In the genomic region with DNA sequence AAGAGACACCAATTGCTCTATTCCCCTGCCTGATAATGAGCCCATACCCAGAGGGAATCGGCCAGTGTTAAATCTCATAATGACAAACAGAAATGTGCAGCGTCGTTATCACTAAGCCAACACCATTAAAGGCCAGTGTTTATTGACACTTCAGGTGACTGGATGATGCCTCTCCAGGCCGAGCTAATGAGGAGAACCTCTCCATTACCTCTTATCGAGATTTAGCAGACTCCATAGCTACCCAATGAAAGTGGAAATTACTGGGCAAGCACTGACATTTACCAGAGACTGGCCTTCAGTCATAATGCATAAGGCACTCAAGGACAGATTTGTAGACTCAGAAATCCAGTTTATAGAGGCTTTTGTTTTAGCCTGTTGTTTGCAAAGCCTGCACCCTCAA, we compare ENCODE assay signal across 15 cellular contexts.
DNase-seq lines count a peak whose midpoint lies in the region; ATAC-seq and TF ChIP-seq lines count a peak whose summit lies in the region.
"Had no signal": no experiment of that assay in that cellular context is flagged by ENCODE, and none has a peak within 500 bp of the region (broad histone marks: within the 10 kb centered on the region; RNA-seq: fewer than 3 reads in every experiment).

No MANE protein-coding gene starts in this region.

- H3K27ac ChIP-seq in HEK293 (ENCODE audit: extremely low read depth, low read depth, low read length) (no peak overlapping the region), caudate nucleus (ENCODE audit: low read depth, low read length) (no peak overlapping the region)
- H3K27ac ChIP-seq: HL-60 had no signal

- H3K9me3 ChIP-seq in HEK293 (ENCODE audit: control insufficient read depth, insufficient read depth, low read depth, low read length) = no peaks in the 10 kb centered on the region

- intact Hi-C loops in Right ventricle myocardium inferior (cut with DNase I) = no loop called here

- POLR2A ChIA-PET in HEK293 (lab: Yijun Ruan, JAX) = no interaction called here

- H3K4me1 ChIP-seq in HEK293 (ENCODE audit: control insufficient read depth, insufficient read depth, low read length) = 0 out of 2 replicates have a peak, but pooled peaks cover 3% of the 10 kb centered on the region

- CTCF ChIA-PET in HEK293 (lab: Yijun Ruan, JAX) = no interaction called here

- DNase-seq in NCI-H1417 (lab: John Stamatoyannopoulos, UW) (peak; percentile 62 to 95 (median 71)), NCI-H510A treated with DMSO at 0.1 percent for 48 hours (lab: John Stamatoyannopoulos, UW) (peak; percentile 46), SK-N-DZ (ENCODE audit: low spot score) (peak; percentile 92), Right ventricle myocardium inferior (ENCODE audit: missing footprints) (no peak), DMS114 treated with DMSO at 0.1 percent for 48 hours (lab: John Stamatoyannopoulos, UW; ENCODE audit: unreplicated experiment) (no peak), caudate nucleus (lab: John Stamatoyannopoulos, UW) (no peak)
- DNase-seq: ACHN; CD4-positive, CD25-positive, alpha-beta regulatory T cell; GOT3; NCI-H526 treated with DMSO at 0.1 percent for 48 hours; SW 1271; T-helper 9 cell had no signal

- no peak for ATAC-seq in HG03039 (IDR thresholded peaks at IDR 0.05; ENCODE audit: unreplicated experiment)
- no peak for ATAC-seq in Right ventricle myocardium inferior

- no peak for TF ChIP-seq CTCF in HEK293 (tag by site-specific recombination; IDR thresholded peaks at IDR 0.05)

- no peaks in the 10 kb centered on the region for H3K36me3 ChIP-seq in HEK293 (ENCODE audit: control insufficient read depth in 2 of 2, insufficient read depth in 1 of 2, low read length in 2 of 2)

- H3K4me3 ChIP-seq in HEK293 (ENCODE audit: low read depth, low read length) = no peak overlapping the region

TF ChIP-seq in HEK293, 187 proteins besides CTCF, POLR2A, EP300 and RAD21:
- TF ChIP-seq KLF16 (tag by site-specific recombination; IDR thresholded peaks at IDR 0.05) (no peak), ZFHX2 (tag by site-specific recombination; conservative IDR thresholded peaks at IDR 0.05) (no peak), TRIM28 (IDR thresholded peaks at IDR 0.05; ENCODE audit: borderline replicate concordance, low read length) (0 out of 2 replicates have a peak, but pooled peaks have one; percentile 45), SCRT2 (tag by site-specific recombination; IDR thresholded peaks at IDR 0.05) (no peak), ZNF558 (tag by site-specific recombination; IDR thresholded peaks at IDR 0.05) (no peak), ZNF302 (tag by site-specific recombination; IDR thresholded peaks at IDR 0.05; ENCODE audit: low read depth) (no peak)
- TF ChIP-seq, protein P1, sequence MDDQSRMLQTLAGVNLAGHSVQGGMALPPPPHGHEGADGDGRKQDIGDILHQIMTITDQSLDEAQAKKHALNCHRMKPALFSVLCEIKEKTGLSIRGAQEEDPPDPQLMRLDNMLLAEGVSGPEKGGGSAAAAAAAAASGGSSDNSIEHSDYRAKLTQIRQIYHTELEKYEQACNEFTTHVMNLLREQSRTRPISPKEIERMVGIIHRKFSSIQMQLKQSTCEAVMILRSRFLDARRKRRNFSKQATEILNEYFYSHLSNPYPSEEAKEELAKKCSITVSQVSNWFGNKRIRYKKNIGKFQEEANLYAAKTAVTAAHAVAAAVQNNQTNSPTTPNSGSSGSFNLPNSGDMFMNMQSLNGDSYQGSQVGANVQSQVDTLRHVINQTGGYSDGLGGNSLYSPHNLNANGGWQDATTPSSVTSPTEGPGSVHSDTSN (CRISPR knock-in tag; IDR thresholded peaks at IDR 0.05) = no peak
- TF ChIP-seq, protein P2, sequence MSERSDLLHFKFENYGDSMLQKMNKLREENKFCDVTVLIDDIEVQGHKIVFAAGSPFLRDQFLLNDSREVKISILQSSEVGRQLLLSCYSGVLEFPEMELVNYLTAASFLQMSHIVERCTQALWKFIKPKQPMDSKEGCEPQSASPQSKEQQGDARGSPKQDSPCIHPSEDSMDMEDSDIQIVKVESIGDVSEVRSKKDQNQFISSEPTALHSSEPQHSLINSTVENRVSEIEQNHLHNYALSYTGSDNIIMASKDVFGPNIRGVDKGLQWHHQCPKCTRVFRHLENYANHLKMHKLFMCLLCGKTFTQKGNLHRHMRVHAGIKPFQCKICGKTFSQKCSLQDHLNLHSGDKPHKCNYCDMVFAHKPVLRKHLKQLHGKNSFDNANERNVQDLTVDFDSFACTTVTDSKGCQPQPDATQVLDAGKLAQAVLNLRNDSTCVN (tag by site-specific recombination; optimal IDR thresholded peaks at IDR 0.05) = no peak
TF ChIP-seq in HEK293: peak in this region for 1.

Comparison
In these comparisons a context has a peak if more than half of its experiments do, and no peak if none do; other contexts are left out.
1. DNase-seq: peak in NCI-H1417 (3 of 3), NCI-H510A treated with DMSO at 0.1 percent for 48 hours (single experiment) and SK-N-DZ (single experiment); none in Right ventricle myocardium inferior (single experiment), DMS114 treated with DMSO at 0.1 percent for 48 hours (single experiment) and caudate nucleus (0 of 61).